In the genomic region with DNA sequence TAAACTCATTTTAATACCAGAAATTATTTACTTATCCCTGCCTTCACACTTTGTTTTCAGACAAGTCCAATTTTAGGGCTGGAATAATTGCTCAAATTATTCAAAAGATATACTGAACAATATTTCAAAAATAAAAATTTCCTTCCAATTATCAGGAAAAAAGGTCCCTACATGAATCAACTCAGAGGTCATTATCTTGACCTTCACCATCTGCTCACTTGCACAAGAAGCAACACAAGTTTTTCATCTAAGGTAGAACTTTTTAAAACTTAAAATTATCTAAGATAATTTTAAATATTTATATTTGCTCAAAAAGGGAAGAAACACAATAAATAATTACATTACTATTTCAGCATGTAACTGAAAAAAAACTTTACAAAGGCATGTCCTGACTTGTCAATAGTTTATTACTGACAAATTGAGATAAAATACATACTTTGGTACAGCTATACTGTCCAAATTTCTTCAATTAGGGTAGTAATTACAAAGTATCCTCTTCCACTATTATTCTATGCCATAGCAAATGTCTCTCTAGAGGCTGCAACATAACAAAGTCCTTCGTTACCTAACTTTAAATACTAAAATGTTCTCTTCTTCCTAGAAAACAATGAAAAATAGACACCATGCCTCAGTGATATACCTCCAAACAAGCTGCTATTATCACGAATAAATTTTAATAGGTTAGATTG, we compare ENCODE assay signal across 11 cellular contexts. TPM values are rescaled to one million over a fixed set of nuclear protein-coding genes. Genes with fewer than 3 reads are reported as not detected.
A peak's percentile ranks its signal among the peaks of the same experiment; 100 is the strongest.
DNase-seq lines count a peak whose midpoint lies in the region; ATAC-seq and TF ChIP-seq lines count a peak whose summit lies in the region.
"Had no signal": no experiment of that assay in that cellular context is flagged by ENCODE, and none has a peak within 500 bp of the region (broad histone marks: within the 10 kb centered on the region; RNA-seq: fewer than 3 reads in every experiment).

No MANE protein-coding gene starts in this region.

- DNase-seq in A673 (ENCODE audit: low spot score) (no peak), GM06990 (ENCODE audit: extremely low read depth, insufficient read length) (no peak), hepatocyte (ENCODE audit: low spot score) (no peak), colonic mucosa (no peak), trophoblast cell (no peak)
- no peak for DNase-seq in activated CD4-positive, alpha-beta memory T cell treated with anti-CD3 and anti-CD28 coated beads, Interleukin-2, amount 10 ng/mL, durations not matched to agents 7 days and 5 days
- DNase-seq: activated CD4-positive, CD25-positive, alpha-beta regulatory T cell treated with anti-CD3 and anti-CD28 coated beads, Interleukin-2, amount 50 U/mL, for 72 hours; left ventricle myocardium superior; stimulated activated CD4-positive, alpha-beta T cell treated with anti-CD3 and anti-CD28 coated beads, Interleukin-4, amount 100 ng/mL, for 24 hours had no signal

- peaks cover 67% of the 10 kb centered on the region for H3K79me2 ChIP-seq in hepatocyte
- H3K79me2 ChIP-seq in trophoblast cell (ENCODE audit: control insufficient read depth, insufficient read depth, low read length, poor library complexity): peaks cover 7% of the 10 kb centered on the region

- H3K27ac Mint-ChIP-seq in activated CD4-positive, alpha-beta memory T cell treated with anti-CD3 and anti-CD28 coated beads, Interleukin-2, amount 10 ng/mL, durations not matched to agents 7 days and 5 days: no peak overlapping the region

- peak overlapping the region; percentile 95 for H3K4me3 ChIP-seq in A673 (ENCODE audit: low read depth, low read length, poor library complexity, severe bottlenecking)
- peak overlapping the region; percentile 48 for H3K4me3 ChIP-seq in GM06990 (replicated peaks; ENCODE audit: low read depth, low read length)
- peak overlapping the region; percentile 95 for H3K4me3 ChIP-seq in hepatocyte
- no peak overlapping the region for H3K4me3 ChIP-seq in colonic mucosa
- H3K4me3 ChIP-seq in trophoblast cell (ENCODE audit: low read depth, low read length): no peak overlapping the region

- POLR2A ChIA-PET in A673 (lab: Charles Lee; ENCODE audit: low non-redundant PET): no interaction called here
- POLR2A ChIA-PET in activated CD4-positive, alpha-beta memory T cell treated with anti-CD3 and anti-CD28 coated beads, Interleukin-2, amount 10 ng/mL, durations not matched to agents 7 days and 5 days (lab: Charles Lee): interaction anchor here (1.2 to 3.2 kb wide), 2 partner anchors 17 to 60 kb away, joined by 3 to 52 read pairs; no protein-coding TSS in a partner anchor

- H4K12ac ChIP-seq in trophoblast cell (ENCODE audit: low read depth, low read length): no peak overlapping the region

- H2AK5ac ChIP-seq in trophoblast cell (ENCODE audit: low read length): no peak overlapping the region

- no peaks in the 10 kb centered on the region for H3K9me3 Mint-ChIP-seq in activated CD4-positive, alpha-beta memory T cell treated with anti-CD3 and anti-CD28 coated beads, Interleukin-2, amount 10 ng/mL, durations not matched to agents 7 days and 5 days

- H2BK120ac ChIP-seq in trophoblast cell (ENCODE audit: insufficient read depth, low read length, poor library complexity): no peak overlapping the region

- H3K27me3 ChIP-seq in A673 (replicated peaks; ENCODE audit: insufficient read depth, low read depth, low read length, poor library complexity) (no peaks in the 10 kb centered on the region), GM06990 (replicated peaks; ENCODE audit: control insufficient read depth, insufficient read depth, low read length) (no peaks in the 10 kb centered on the region), hepatocyte (peaks cover 4% of the 10 kb centered on the region), colonic mucosa (no peaks in the 10 kb centered on the region), trophoblast cell (ENCODE audit: insufficient read depth, low read length) (no peaks in the 10 kb centered on the region)

- H3K9me2 ChIP-seq in hepatocyte (replicated peaks; ENCODE audit: insufficient read depth): no peaks in the 10 kb centered on the region

- CTCF ChIA-PET in A673 (lab: Charles Lee): no interaction called here
- CTCF ChIA-PET in activated CD4-positive, alpha-beta memory T cell treated with anti-CD3 and anti-CD28 coated beads, Interleukin-2, amount 10 ng/mL, durations not matched to agents 7 days and 5 days (lab: Charles Lee): interaction anchor here (1.7 kb wide), 1 partner anchor 148 kb away, joined by 5 read pairs; no protein-coding TSS in a partner anchor

- no peak overlapping the region for H4K91ac ChIP-seq in trophoblast cell (ENCODE audit: low read depth, low read length)

- no peak overlapping the region for H2BK12ac ChIP-seq in trophoblast cell (ENCODE audit: low read length)

- H3K4me1 ChIP-seq in A673 (ENCODE audit: insufficient read depth, low read length, poor library complexity, severe bottlenecking) (peaks cover 10% of the 10 kb centered on the region), hepatocyte (ENCODE audit: insufficient read depth) (no peaks in the 10 kb centered on the region), colonic mucosa (no peaks in the 10 kb centered on the region), trophoblast cell (ENCODE audit: control insufficient read depth in 1 of 2, insufficient read depth in 2 of 2, low read length in 2 of 2) (peaks cover 5 to 6% of the 10 kb centered on the region in 2 experiments)

- no TSS peak for BruUV-seq in A673 (replicated peaks; lab: Mats Ljungman, UMichigan)

- H4K20me1 ChIP-seq in hepatocyte (ENCODE audit: insufficient read depth, poor library complexity, severe bottlenecking): peaks cover 8% of the 10 kb centered on the region

- H2AFZ ChIP-seq in hepatocyte (no peak overlapping the region), trophoblast cell (ENCODE audit: insufficient read depth, low read length, poor library complexity) (no peak overlapping the region)

- no peak overlapping the region for H2BK5ac ChIP-seq in trophoblast cell (ENCODE audit: low read depth, low read length, poor library complexity)

- 42% methylated on average over 2 of the region's 2 CpGs for WGBS in hepatocyte (ENCODE audit: low lambda C conversion rate, missing lambda C conversion rate)
- no CpG with 5 or more reads among the region's 2 CpGs for WGBS in trophoblast cell (ENCODE audit: extremely low coverage, insufficient coverage, insufficient read length)

- H3K9me3 ChIP-seq in A673 (ENCODE audit: low read depth, low read length, poor library complexity, severe bottlenecking) (no peaks in the 10 kb centered on the region), hepatocyte (ENCODE audit: low read depth) (no peaks in the 10 kb centered on the region), colonic mucosa (no peaks in the 10 kb centered on the region), trophoblast cell (ENCODE audit: insufficient read depth, low read depth, low read length) (no peaks in the 10 kb centered on the region)

- intact Hi-C loops in A673 (cut with micrococcal nuclease; ENCODE audit: unreplicated experiment) (no loop called here), colonic mucosa (cut with DNase I) (no loop called here)

- TF ChIP-seq CTCF in A673 (conservative IDR thresholded peaks at IDR 0.05; ENCODE audit: low read depth, low read length) (no peak), GM06990 (IDR thresholded peaks at IDR 0.05; ENCODE audit: insufficient read depth, low read length, poor library complexity, severe bottlenecking) (no peak), hepatocyte (IDR thresholded peaks at IDR 0.05; ENCODE audit: poor library complexity) (no peak), colonic mucosa (IDR thresholded peaks at IDR 0.05) (no peak)

- H3K27ac ChIP-seq in A673 (ENCODE audit: low read depth, low read length, poor library complexity, severe bottlenecking) (no peak overlapping the region), hepatocyte (no peak overlapping the region), colonic mucosa (no peak overlapping the region), trophoblast cell (ENCODE audit: low read depth, low read length) (no peak overlapping the region)

- H3K23ac ChIP-seq in trophoblast cell (ENCODE audit: low read length): no peak overlapping the region

- H3K27me3 Mint-ChIP-seq in activated CD4-positive, alpha-beta memory T cell treated with anti-CD3 and anti-CD28 coated beads, Interleukin-2, amount 10 ng/mL, durations not matched to agents 7 days and 5 days: no peaks in the 10 kb centered on the region

- H3K4ac ChIP-seq in trophoblast cell (ENCODE audit: low read depth, low read length): no peak overlapping the region

- peaks cover 11% of the 10 kb centered on the region for H3K79me1 ChIP-seq in trophoblast cell (ENCODE audit: low read length)

- ATAC-seq in HG03442 (IDR thresholded peaks at IDR 0.05; ENCODE audit: unreplicated experiment): no peak
- no peak for ATAC-seq in GM21423 (IDR thresholded peaks at IDR 0.05; ENCODE audit: unreplicated experiment)
- ATAC-seq: left ventricle myocardium superior had no signal

- no peak overlapping the region for H4K8ac ChIP-seq in trophoblast cell (ENCODE audit: low read depth, low read length)

- peak overlapping the region; percentile 82 for H3K4me3 Mint-ChIP-seq in activated CD4-positive, alpha-beta memory T cell treated with anti-CD3 and anti-CD28 coated beads, Interleukin-2, amount 10 ng/mL, durations not matched to agents 7 days and 5 days

- H3K36me3 Mint-ChIP-seq in activated CD4-positive, alpha-beta memory T cell treated with anti-CD3 and anti-CD28 coated beads, Interleukin-2, amount 10 ng/mL, durations not matched to agents 7 days and 5 days (ENCODE audit: low read depth): peaks cover 18% of the 10 kb centered on the region

- peaks cover 37% of the 10 kb centered on the region for H3K4me1 Mint-ChIP-seq in activated CD4-positive, alpha-beta memory T cell treated with anti-CD3 and anti-CD28 coated beads, Interleukin-2, amount 10 ng/mL, durations not matched to agents 7 days and 5 days

- no peak overlapping the region for H3K18ac ChIP-seq in trophoblast cell (ENCODE audit: low read length)

- no peak overlapping the region for H3K14ac ChIP-seq in trophoblast cell (ENCODE audit: low read length)

- H3K36me3 ChIP-seq in A673 (ENCODE audit: insufficient read depth, low read length, poor library complexity, severe bottlenecking) (no peaks in the 10 kb centered on the region), GM06990 (ENCODE audit: control insufficient read depth, insufficient read depth, low read length) (no peaks in the 10 kb centered on the region; the same call in 1 of the 2 replicates), hepatocyte (replicated peaks; ENCODE audit: insufficient read depth, low read depth) (no peaks in the 10 kb centered on the region), colonic mucosa (no peaks in the 10 kb centered on the region), trophoblast cell (ENCODE audit: control insufficient read depth in 1 of 2, insufficient read depth in 2 of 2, low read length in 2 of 2) (no peaks in the 10 kb centered on the region)

- H3K4me2 ChIP-seq in hepatocyte (peak overlapping the region; percentile 90), trophoblast cell (ENCODE audit: low read length) (no peak overlapping the region)

- H3K9ac ChIP-seq in colonic mucosa (ENCODE audit: low read depth in 2 of 2, low read length in 2 of 2): no peak overlapping the region
- no peak overlapping the region for H3K9ac ChIP-seq in trophoblast cell (ENCODE audit: low read length)

RNA-seq across cellular contexts. Expression of gene CEP85L, which starts 2.4 kb away (rescaled TPM):
- total RNA-seq in A673 (2021) (6.5 and 7.4 TPM in 2 replicates), hepatocyte (38.5 and 40.2 TPM in 2 replicates), colonic mucosa (1 to 10 TPM; 2.9 to 3.2 TPM)
- 10 to 100 TPM; 36.2 to 38.0 TPM for total RNA-seq in activated CD4-positive, alpha-beta memory T cell treated with anti-CD3 and anti-CD28 coated beads, Interleukin-2, amount 10 ng/mL, durations not matched to agents 7 days and 5 days
- polyA plus RNA-seq in hepatocyte: 17.8 and 26.3 TPM in 2 replicates
- polyA plus RNA-seq in trophoblast cell (2013): 6.3 TPM in 2 replicates

Comparison
In these comparisons a context has a peak if more than half of its experiments do, and no peak if none do; other contexts are left out.
1. H3K4me3 ChIP-seq: peak in A673 (single experiment), GM06990 (single experiment) and hepatocyte (single experiment); none in colonic mucosa (single experiment) and trophoblast cell (single experiment).